In the genomic region with DNA sequence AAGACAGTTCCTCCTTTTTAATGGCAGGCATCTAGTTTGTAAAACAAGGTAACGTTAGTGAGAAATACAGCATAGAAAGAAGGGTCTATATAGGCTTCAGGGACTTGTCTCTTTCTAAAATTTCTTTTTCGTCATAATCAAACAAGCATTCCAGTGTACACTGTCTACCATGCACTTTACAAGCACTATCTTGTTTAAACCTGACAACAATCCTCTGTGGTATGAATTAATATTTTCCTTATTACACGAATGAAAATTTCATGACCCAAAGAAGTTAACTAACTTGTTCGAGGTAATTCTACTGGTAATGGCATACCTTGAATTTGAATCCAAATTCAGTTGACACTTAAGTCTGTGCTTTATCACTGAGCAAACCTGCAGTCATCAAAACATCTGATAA, we compare ENCODE assay signal across 42 cellular contexts.
"Had no signal": no experiment of that assay in that cellular context is flagged by ENCODE, and none has a peak within 500 bp of the region (broad histone marks: within the 10 kb centered on the region; RNA-seq: fewer than 3 reads in every experiment).

No MANE protein-coding gene starts in this region.

- H3K27ac ChIP-seq: adrenal gland, body of pancreas, brain microvascular endothelial cell, breast epithelium, cardiac muscle cell, WERI-Rb-1 had no signal

- H3K27me3 ChIP-seq: adrenal gland, body of pancreas, brain microvascular endothelial cell, breast epithelium, cardiac muscle cell had no signal

- H3K9me3 Mint-ChIP-seq: activated CD4-positive, alpha-beta memory T cell treated with anti-CD3 and anti-CD28 coated beads, Interleukin-2, amount 10 ng/mL, durations not matched to agents 7 days and 5 days; activated CD4-positive, alpha-beta T cell treated with anti-CD3 and anti-CD28 coated beads, Interleukin-2, amount 10 ng/mL, durations not matched to agents 7 days and 5 days; activated naive CD4-positive, alpha-beta T cell treated with anti-CD3 and anti-CD28 coated beads for 36 hours; activated naive CD4-positive, alpha-beta T cell treated with anti-CD3 and anti-CD28 coated beads, Interleukin-2, amount 50 U/mL, for 72 hours; activated T-cell treated with anti-CD3 and anti-CD28 coated beads, Interleukin-2, amount 50 U/mL, for 24 hours; activated T-cell treated with anti-CD3 and anti-CD28 coated beads, Interleukin-2, amount 50 U/mL, for 72 hours; activated T-helper 17 cell treated with anti-CD3 and anti-CD28 coated beads, Interleukin-2, amount 50 U/mL, for 72 hours; T-helper 1 cell treated with Interleukin-12 subunit alpha and Interleukin-12 subunit beta and Interleukin-4 antibody, amounts not matched to agents 30 μg/mL and 1 μg/mL, for 36 hours; T-helper 2 cell treated with Interferon-gamma antibody and Interleukin-4, amounts not matched to agents 5 μg/mL and 100 μg/mL, for 36 hours had no signal

- H3K4me3 Mint-ChIP-seq: activated CD4-positive, alpha-beta memory T cell treated with anti-CD3 and anti-CD28 coated beads, Interleukin-2, amount 10 ng/mL, durations not matched to agents 7 days and 5 days; activated CD4-positive, alpha-beta T cell treated with anti-CD3 and anti-CD28 coated beads for 36 hours; activated CD4-positive, alpha-beta T cell treated with anti-CD3 and anti-CD28 coated beads, Interleukin-2, amount 10 ng/mL, durations not matched to agents 7 days and 5 days; activated CD8-positive, alpha-beta memory T cell treated with anti-CD3 and anti-CD28 coated beads, Interleukin-2, amount 10 ng/mL, durations not matched to agents 7 days and 5 days; activated CD8-positive, alpha-beta T cell treated with anti-CD3 and anti-CD28 coated beads, Interleukin-2, amount 10 ng/mL, durations not matched to agents 7 days and 5 days; activated naive CD4-positive, alpha-beta T cell treated with anti-CD3 and anti-CD28 coated beads for 36 hours; activated naive CD8-positive, alpha-beta T cell treated with anti-CD3 and anti-CD28 coated beads for 36 hours; activated T-cell treated with anti-CD3 and anti-CD28 coated beads, Interleukin-2, amount 50 U/mL, for 24 hours; activated T-cell treated with anti-CD3 and anti-CD28 coated beads, Interleukin-2, amount 50 U/mL, for 72 hours; activated T-helper 1 cell treated with anti-CD3 and anti-CD28 coated beads, Interleukin-12 subunit alpha, Interleukin-12 subunit beta, Interleukin-2, Interleukin-4 antibody, amounts not matched to agents 30 ng/mL and 10 ng/mL and 1 ng/mL, durations not matched to agents 14 hours and 24 hours and 36 hours; activated T-helper 17 cell treated with anti-CD3 and anti-CD28 coated beads, Interleukin-2, amount 50 U/mL, for 72 hours; central memory CD8-positive, alpha-beta T cell; T-helper 1 cell treated with Interleukin-12 subunit alpha and Interleukin-12 subunit beta and Interleukin-4 antibody, amounts not matched to agents 30 μg/mL and 1 μg/mL, for 36 hours; T-helper 2 cell treated with Interferon-gamma antibody and Interleukin-4, amounts not matched to agents 5 μg/mL and 100 μg/mL, for 36 hours; WTC11 had no signal

- H3K9me3 ChIP-seq: adrenal gland, body of pancreas, breast epithelium had no signal

- H3K36me3 Mint-ChIP-seq: activated CD8-positive, alpha-beta memory T cell treated with anti-CD3 and anti-CD28 coated beads, Interleukin-2, amount 10 ng/mL, durations not matched to agents 7 days and 5 days; activated naive CD4-positive, alpha-beta T cell treated with anti-CD3 and anti-CD28 coated beads, Interleukin-2, amount 50 U/mL, for 72 hours; activated naive CD8-positive, alpha-beta T cell treated with anti-CD3 and anti-CD28 coated beads for 36 hours had no signal

- H3K27me3 Mint-ChIP-seq: activated CD4-positive, alpha-beta memory T cell treated with anti-CD3 and anti-CD28 coated beads, Interleukin-2, amount 10 ng/mL, durations not matched to agents 7 days and 5 days; activated CD4-positive, alpha-beta T cell treated with anti-CD3 and anti-CD28 coated beads for 36 hours; activated CD4-positive, alpha-beta T cell treated with anti-CD3 and anti-CD28 coated beads, Interleukin-2, amount 10 ng/mL, durations not matched to agents 7 days and 5 days; activated CD8-positive, alpha-beta memory T cell treated with anti-CD3 and anti-CD28 coated beads, Interleukin-2, amount 10 ng/mL, durations not matched to agents 7 days and 5 days; activated naive CD8-positive, alpha-beta T cell treated with anti-CD3 and anti-CD28 coated beads for 36 hours; activated T-cell treated with anti-CD3 and anti-CD28 coated beads, Interleukin-2, amount 50 U/mL, for 24 hours; activated T-helper 17 cell treated with anti-CD3 and anti-CD28 coated beads, Interleukin-2, amount 50 U/mL, for 72 hours; central memory CD8-positive, alpha-beta T cell had no signal

- H3K36me3 ChIP-seq: adrenal gland, brain microvascular endothelial cell, breast epithelium, cardiac muscle cell, WERI-Rb-1 had no signal

- H3K27ac Mint-ChIP-seq: activated CD4-positive, alpha-beta memory T cell treated with anti-CD3 and anti-CD28 coated beads, Interleukin-2, amount 10 ng/mL, durations not matched to agents 7 days and 5 days; activated CD4-positive, alpha-beta T cell treated with anti-CD3 and anti-CD28 coated beads for 36 hours; activated CD4-positive, alpha-beta T cell treated with anti-CD3 and anti-CD28 coated beads, Interleukin-2, amount 10 ng/mL, durations not matched to agents 7 days and 5 days; activated CD8-positive, alpha-beta memory T cell treated with anti-CD3 and anti-CD28 coated beads, Interleukin-2, amount 10 ng/mL, durations not matched to agents 7 days and 5 days; activated CD8-positive, alpha-beta T cell treated with anti-CD3 and anti-CD28 coated beads, Interleukin-2, amount 10 ng/mL, durations not matched to agents 7 days and 5 days; activated naive CD4-positive, alpha-beta T cell treated with anti-CD3 and anti-CD28 coated beads for 36 hours; activated naive CD4-positive, alpha-beta T cell treated with anti-CD3 and anti-CD28 coated beads, Interleukin-2, amount 50 U/mL, for 72 hours; activated naive CD8-positive, alpha-beta T cell treated with anti-CD3 and anti-CD28 coated beads for 36 hours; activated T-cell treated with anti-CD3 and anti-CD28 coated beads, Interleukin-2, amount 50 U/mL, for 24 hours; activated T-cell treated with anti-CD3 and anti-CD28 coated beads, Interleukin-2, amount 50 U/mL, for 72 hours; activated T-helper 1 cell treated with anti-CD3 and anti-CD28 coated beads, Interleukin-12 subunit alpha, Interleukin-12 subunit beta, Interleukin-2, Interleukin-4 antibody, amounts not matched to agents 30 ng/mL and 10 ng/mL and 1 ng/mL, durations not matched to agents 14 hours and 24 hours and 36 hours; activated T-helper 17 cell treated with anti-CD3 and anti-CD28 coated beads, Interleukin-2, amount 50 U/mL, for 72 hours; T-helper 1 cell treated with Interleukin-12 subunit alpha and Interleukin-12 subunit beta and Interleukin-4 antibody, amounts not matched to agents 30 μg/mL and 1 μg/mL, for 36 hours; T-helper 2 cell treated with Interferon-gamma antibody and Interleukin-4, amounts not matched to agents 5 μg/mL and 100 μg/mL, for 36 hours; WTC11 had no signal

- DNase-seq: activated CD4-positive, alpha-beta memory T cell treated with anti-CD3 and anti-CD28 coated beads, Interleukin-2, amount 10 ng/mL, durations not matched to agents 7 days and 5 days; activated CD4-positive, alpha-beta T cell treated with anti-CD3 and anti-CD28 coated beads for 1 hour; activated CD4-positive, alpha-beta T cell treated with anti-CD3 and anti-CD28 coated beads for 36 hours; activated CD4-positive, alpha-beta T cell treated with anti-CD3 and anti-CD28 coated beads for 48 hours; activated CD4-positive, alpha-beta T cell treated with anti-CD3 and anti-CD28 coated beads, Interleukin-2, amount 10 ng/mL, durations not matched to agents 7 days and 5 days; activated CD4-positive, alpha-beta T cell treated with anti-CD3 and anti-CD28 coated beads, Interleukin-2, amount 50 U/mL, for 48 hours; activated CD4-positive, CD25-positive, alpha-beta regulatory T cell; activated CD8-positive, alpha-beta memory T cell treated with anti-CD3 and anti-CD28 coated beads for 24 hours; activated CD8-positive, alpha-beta memory T cell treated with anti-CD3 and anti-CD28 coated beads, Interleukin-2, amount 10 ng/mL, durations not matched to agents 7 days and 5 days; activated CD8-positive, alpha-beta memory T cell treated with anti-CD3 and anti-CD28 coated beads, Interleukin-2, amount 50 U/mL, for 48 hours; activated CD8-positive, alpha-beta T cell treated with anti-CD3 and anti-CD28 coated beads, Interleukin-2, amount 10 ng/mL, durations not matched to agents 7 days and 5 days; activated effector memory CD4-positive, alpha-beta T cell treated with anti-CD3 and anti-CD28 coated beads, Interleukin-2, amount 50 U/mL, for 16 hours; activated gamma-delta T cell treated with Interleukin-2 at 50 U/mL for 16 hours; activated naive CD4-positive, alpha-beta T cell; activated naive CD4-positive, alpha-beta T cell treated with anti-CD3 and anti-CD28 coated beads for 36 hours; activated naive CD4-positive, alpha-beta T cell treated with anti-CD3 and anti-CD28 coated beads, Interleukin-2, amount 50 U/mL, for 16 hours; activated naive CD8-positive, alpha-beta T cell treated with anti-CD3 and anti-CD28 coated beads for 36 hours; activated T-cell treated with anti-CD3 and anti-CD28 coated beads, Interleukin-2, amount 50 U/mL, for 24 hours; activated T-cell treated with anti-CD3 and anti-CD28 coated beads, Interleukin-2, amount 50 U/mL, for 72 hours; adrenal gland; amygdala; anterior cingulate cortex; body of pancreas; brain microvascular endothelial cell; caudate nucleus; cerebellar nuclear complex; SW 1271; T-helper 1 cell; T-helper 2 cell; T-helper 9 cell; WERI-Rb-1 had no signal

- FAIRE-seq: astrocyte had no signal

- H3K4me1 Mint-ChIP-seq: activated CD4-positive, alpha-beta memory T cell treated with anti-CD3 and anti-CD28 coated beads, Interleukin-2, amount 10 ng/mL, durations not matched to agents 7 days and 5 days; activated CD4-positive, alpha-beta T cell treated with anti-CD3 and anti-CD28 coated beads for 36 hours; activated CD4-positive, alpha-beta T cell treated with anti-CD3 and anti-CD28 coated beads, Interleukin-2, amount 10 ng/mL, durations not matched to agents 7 days and 5 days; activated CD8-positive, alpha-beta memory T cell treated with anti-CD3 and anti-CD28 coated beads, Interleukin-2, amount 10 ng/mL, durations not matched to agents 7 days and 5 days; activated naive CD8-positive, alpha-beta T cell treated with anti-CD3 and anti-CD28 coated beads for 36 hours; activated T-helper 17 cell treated with anti-CD3 and anti-CD28 coated beads, Interleukin-2, amount 50 U/mL, for 72 hours; central memory CD8-positive, alpha-beta T cell; WTC11 had no signal

- ATAC-seq: activated CD4-positive, alpha-beta T cell treated with anti-CD3 and anti-CD28 coated beads for 36 hours; activated CD4-positive, CD25-positive, alpha-beta regulatory T cell treated with anti-CD3 and anti-CD28 coated beads, Interleukin-2, amount 50 U/mL, for 24 hours; activated CD8-positive, alpha-beta memory T cell treated with anti-CD3 and anti-CD28 coated beads, Interleukin-2, amount 10 ng/mL, durations not matched to agents 7 days and 5 days; activated CD8-positive, alpha-beta T cell treated with anti-CD3 and anti-CD28 coated beads, Interleukin-2, amount 10 ng/mL, durations not matched to agents 7 days and 5 days; activated naive CD4-positive, alpha-beta T cell treated with anti-CD3 and anti-CD28 coated beads, Interleukin-2, amount 50 U/mL, for 72 hours; activated T-cell treated with anti-CD3 and anti-CD28 coated beads, Interleukin-2, amount 50 U/mL, for 72 hours; activated T-helper 17 cell treated with anti-CD3 and anti-CD28 coated beads, Interleukin-2, amount 50 U/mL, for 72 hours; body of pancreas; WTC11 had no signal

- H3K4me3 ChIP-seq: adrenal gland, body of pancreas, breast epithelium, cardiac muscle cell had no signal

- H3K4me1 ChIP-seq: adrenal gland, body of pancreas, breast epithelium had no signal
